In the genomic region with DNA sequence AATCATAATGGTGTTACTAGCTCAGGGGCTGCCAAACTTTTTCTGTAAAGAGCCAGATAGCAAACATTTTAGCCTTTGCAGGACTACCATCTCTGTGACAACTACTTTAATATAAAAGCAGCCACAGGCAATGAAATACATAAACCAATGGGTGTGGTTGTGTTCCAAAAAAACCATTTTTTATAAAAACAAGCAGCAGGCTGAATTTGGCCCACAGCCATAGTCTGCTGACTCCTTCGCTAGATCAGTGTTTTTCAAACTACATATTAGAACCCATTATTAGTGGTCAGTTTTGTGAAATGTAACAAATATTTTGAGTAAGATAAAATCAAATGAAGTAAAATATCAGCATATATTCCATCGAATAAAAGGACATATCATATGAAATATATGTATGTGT, we compare ENCODE assay signal across 34 cellular contexts. TPM values are rescaled to one million over a fixed set of nuclear protein-coding genes. Genes with fewer than 3 reads are reported as not detected.
"Had no signal": no experiment of that assay in that cellular context is flagged by ENCODE, and none has a peak within 500 bp of the region (broad histone marks: within the 10 kb centered on the region; RNA-seq: fewer than 3 reads in every experiment).

No MANE protein-coding gene starts in this region.

- H3K36me3 ChIP-seq: adrenal gland, cardiac muscle cell, esophagus squamous epithelium, WERI-Rb-1 had no signal

- H3K27ac ChIP-seq: adrenal gland, body of pancreas, cardiac muscle cell, coronary artery, dorsolateral prefrontal cortex, epithelial cell of prostate, esophagus squamous epithelium, WERI-Rb-1 had no signal

- DNase-seq: activated B cell treated with CpG ODN at 0.5 μM for 24 hours; activated CD4-positive, alpha-beta T cell treated with anti-CD3 and anti-CD28 coated beads for 48 hours; activated CD4-positive, alpha-beta T cell treated with anti-CD3 and anti-CD28 coated beads, Interleukin-2, amount 50 U/mL, for 1 hour; activated CD4-positive, alpha-beta T cell treated with anti-CD3 and anti-CD28 coated beads, Interleukin-2, amount 50 U/mL, for 48 hours; activated CD8-positive, alpha-beta memory T cell treated with anti-CD3 and anti-CD28 coated beads for 24 hours; activated CD8-positive, alpha-beta T cell treated with anti-CD3 and anti-CD28 coated beads for 36 hours; activated effector memory CD4-positive, alpha-beta T cell treated with Interleukin-2 at 50 U/mL for 16 hours; activated gamma-delta T cell treated with Interleukin-2 at 50 U/mL for 16 hours; activated naive CD4-positive, alpha-beta T cell treated with anti-CD3 and anti-CD28 coated beads, Interleukin-2, amount 50 U/mL, for 16 hours; activated naive CD4-positive, alpha-beta T cell treated with Interleukin-2 at 50 U/mL for 16 hours; activated T-cell treated with anti-CD3 and anti-CD28 coated beads, Interleukin-2, amount 50 U/mL, for 4 hours; adrenal gland; amygdala; aorta; body of pancreas; central memory CD4-positive, alpha-beta T cell; cerebellar nuclear complex; dorsolateral prefrontal cortex; effector memory CD4-positive, alpha-beta T cell; endodermal cell; esophagus squamous epithelium; head of caudate nucleus; T-helper 1 cell; T-helper 17 cell; T1000; WERI-Rb-1 had no signal

- H3K27me3 ChIP-seq: adrenal gland, body of pancreas, cardiac muscle cell, esophagus squamous epithelium had no signal

- ATAC-seq: activated CD4-positive, CD25-positive, alpha-beta regulatory T cell treated with anti-CD3 and anti-CD28 coated beads, Interleukin-2, amount 50 U/mL, for 24 hours; activated CD8-positive, alpha-beta T cell treated with anti-CD3 and anti-CD28 coated beads for 36 hours; activated T-cell treated with anti-CD3 and anti-CD28 coated beads, Interleukin-2, amount 50 U/mL, for 4 hours; activated T-helper 17 cell treated with anti-CD3 and anti-CD28 coated beads, Interleukin-2, amount 50 U/mL, for 72 hours; body of pancreas; T-helper 17 cell had no signal

- H3K4me3 ChIP-seq: adrenal gland, body of pancreas, cardiac muscle cell, coronary artery, dorsolateral prefrontal cortex, esophagus squamous epithelium had no signal

- H3K4me1 ChIP-seq: adrenal gland, body of pancreas, esophagus squamous epithelium had no signal

- FAIRE-seq: frontal cortex had no signal

- H3K9me3 ChIP-seq: adrenal gland, body of pancreas, esophagus squamous epithelium had no signal

RNA-seq across cellular contexts. Expression of a gene that starts 13.6 kb away (rescaled TPM):
- total RNA-seq: activated CD8-positive, alpha-beta T cell treated with anti-CD3 and anti-CD28 coated beads for 36 hours; activated T-helper 17 cell treated with anti-CD3 and anti-CD28 coated beads, Interleukin-2, amount 50 U/mL, for 72 hours had no signal

RNA-seq across cellular contexts. Expression of a gene that starts 28.7 kb away (rescaled TPM):
- total RNA-seq: activated B cell treated with CpG ODN at 0.5 μM for 24 hours; activated CD8-positive, alpha-beta T cell treated with anti-CD3 and anti-CD28 coated beads for 36 hours; activated T-cell treated with anti-CD3 and anti-CD28 coated beads, Interleukin-2, amount 50 U/mL, for 4 hours; activated T-helper 17 cell treated with anti-CD3 and anti-CD28 coated beads, Interleukin-2, amount 50 U/mL, for 72 hours; adrenal gland; aorta; body of pancreas; cardiac muscle cell; esophagus squamous epithelium; fibroblast of lung; frontal cortex; T-helper 17 cell had no signal
- polyA plus RNA-seq: adrenal gland, aorta, cardiac muscle cell, esophagus, fibroblast of lung had no signal

RNA-seq across cellular contexts. Expression of a gene that starts 44.6 kb away (rescaled TPM):
- total RNA-seq: activated CD8-positive, alpha-beta T cell treated with anti-CD3 and anti-CD28 coated beads for 36 hours had no signal
